In the genomic region with DNA sequence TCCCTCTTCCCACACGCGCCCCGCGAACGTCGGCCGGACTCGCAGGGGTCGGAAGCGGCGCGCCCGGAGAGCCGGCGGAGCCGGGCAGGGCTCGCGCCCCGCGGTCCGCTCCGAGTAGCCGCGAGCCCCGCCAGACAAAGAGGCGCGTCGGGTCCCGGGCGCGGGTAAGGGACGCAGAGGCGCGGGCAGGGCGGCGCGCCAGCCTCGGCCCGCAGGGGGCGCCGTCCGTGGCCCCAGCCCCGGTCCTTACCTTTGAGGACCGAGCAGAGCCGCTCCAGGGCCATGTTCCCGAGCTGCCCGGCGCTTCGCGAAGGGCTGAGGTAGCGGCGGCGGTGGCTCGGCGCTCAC, we compare ENCODE assay signal across 8 cellular contexts. TPM values are rescaled to one million over a fixed set of nuclear protein-coding genes. Genes with fewer than 3 reads are reported as not detected.
DNase-seq lines count a peak whose midpoint lies in the region; ATAC-seq and TF ChIP-seq lines count a peak whose summit lies in the region.

No MANE protein-coding gene starts in this region.

- no peaks in the 10 kb centered on the region for H4K20me1 ChIP-seq in PC-9 (ENCODE audit: insufficient read depth)

- CTCF ChIA-PET in PC-9 (lab: Charles Lee), result interaction anchor here (0.6 to 1.6 kb wide), 4 partner anchors 11 to 1021 kb away, joined by 3 to 10 read pairs (median 3); no protein-coding TSS in a partner anchor

- H2AFZ ChIP-seq in PC-9, result peak overlapping the region; percentile 79; the same call in 1 of the 2 replicates

- peaks cover 43% of the 10 kb centered on the region for H3K79me2 ChIP-seq in PC-9 (ENCODE audit: low read depth)

- intact Hi-C loops in PC-9 (cut with micrococcal nuclease; ENCODE audit: unreplicated experiment) (loop anchor here (1.0 to 5.0 kb wide), 7 partner anchors 107 to 1479 kb away; partner anchors contain the start of genes DNAJA2, ITFG1 and PHKB), thyroid gland (cut with DNase I) (loop anchor here (5.0 kb wide), 1 partner anchor 1014 kb away; the partner anchor contains the start of gene ABCC12)

- peak; percentile 57 for ATAC-seq in GM21423 (IDR thresholded peaks at IDR 0.05; ENCODE audit: unreplicated experiment)

- BruUV-seq in PC-9 (replicated peaks; lab: Mats Ljungman, UMichigan), result no TSS peak

- H3K36me3 ChIP-seq in PC-9 (ENCODE audit: low read depth), result no peaks in the 10 kb centered on the region
- no peaks in the 10 kb centered on the region for H3K36me3 ChIP-seq in thyroid gland

- peaks cover under 1% of the 10 kb centered on the region; the same call in 1 of the 2 replicates for H3F3A ChIP-seq in PC-9 (ENCODE audit: insufficient read depth, low read depth)

- H3K4me3 Mint-ChIP-seq in activated T-cell treated with anti-CD3 and anti-CD28 coated beads, Interleukin-2, amount 50 U/mL, for 24 hours, result peak overlapping the region; percentile 73
- H3K4me3 Mint-ChIP-seq in neural crest cell, result no peak overlapping the region

- peak; percentile 4 for DNase-seq in DMS153 (lab: John Stamatoyannopoulos, UW)
- peak; percentile 53 for DNase-seq in HS-27A (ENCODE audit: low read depth)
- DNase-seq in PC-9, result peak in 1 of 2 experiments; percentile 81
- peak; percentile 85 for DNase-seq in activated T-cell treated with anti-CD3 and anti-CD28 coated beads, Interleukin-2, amount 50 U/mL, for 24 hours
- DNase-seq in fibroblast of mammary gland (ENCODE audit: low read depth), result peak; percentile 56
- DNase-seq in neural crest cell (ENCODE audit: low read depth, low spot score), result peak; percentile 68
- DNase-seq in thyroid gland, result peak; percentile 59 to 67

- H3K4me1 ChIP-seq in PC-9 (replicated peaks; ENCODE audit: insufficient read depth) (peaks cover 13% of the 10 kb centered on the region), thyroid gland (no peaks in the 10 kb centered on the region)

- H3K27ac Mint-ChIP-seq in activated T-cell treated with anti-CD3 and anti-CD28 coated beads, Interleukin-2, amount 50 U/mL, for 24 hours, result no peak overlapping the region
- peak overlapping the region; percentile 64 for H3K27ac Mint-ChIP-seq in neural crest cell (ENCODE audit: unreplicated experiment)

- no peaks in the 10 kb centered on the region for H3K9me2 ChIP-seq in PC-9 (ENCODE audit: insufficient read depth)

- TF ChIP-seq CTCF in PC-9 (conservative IDR thresholded peaks at IDR 0.05) (no peak; the same call in 1 of the 2 replicates), fibroblast of mammary gland (conservative IDR thresholded peaks at IDR 0.05; ENCODE audit: control insufficient read depth, insufficient read depth, low read depth, low read length) (no peak), neural crest cell (conservative IDR thresholded peaks at IDR 0.05) (peak; percentile 89), thyroid gland (IDR thresholded peaks at IDR 0.05) (peak in 4 of 6 experiments; percentile 33 to 72 (median 54))

- H3K27ac ChIP-seq in PC-9 (no peak overlapping the region), thyroid gland (peak overlapping the region in 2 of 3 donors; percentile 11 to 56)

- H3K4me3 ChIP-seq in PC-9, result peak overlapping the region; percentile 75
- peak overlapping the region; percentile 63 for H3K4me3 ChIP-seq in fibroblast of mammary gland (ENCODE audit: control insufficient read depth, low read depth, low read length)
- peak overlapping the region; percentile 10 to 61 (median 49) for H3K4me3 ChIP-seq in thyroid gland (replicated peaks in 1 of 3)

- H3K27me3 Mint-ChIP-seq in activated T-cell treated with anti-CD3 and anti-CD28 coated beads, Interleukin-2, amount 50 U/mL, for 24 hours, result peaks cover 41% of the 10 kb centered on the region
- H3K27me3 Mint-ChIP-seq in neural crest cell (ENCODE audit: low read depth), result peaks cover 4% of the 10 kb centered on the region

- no peaks in the 10 kb centered on the region for H3K9me3 Mint-ChIP-seq in activated T-cell treated with anti-CD3 and anti-CD28 coated beads, Interleukin-2, amount 50 U/mL, for 24 hours
- no peaks in the 10 kb centered on the region for H3K9me3 Mint-ChIP-seq in neural crest cell

- no peaks in the 10 kb centered on the region for H3K27me3 ChIP-seq in PC-9 (ENCODE audit: insufficient read depth, low read depth)
- no peaks in the 10 kb centered on the region for H3K27me3 ChIP-seq in thyroid gland

- peaks cover 37% of the 10 kb centered on the region for H3K4me1 Mint-ChIP-seq in activated T-cell treated with anti-CD3 and anti-CD28 coated beads, Interleukin-2, amount 50 U/mL, for 24 hours (ENCODE audit: low read depth)
- H3K4me1 Mint-ChIP-seq in neural crest cell, result peaks cover 43% of the 10 kb centered on the region

- POLR2A ChIA-PET in PC-9 (lab: Charles Lee; ENCODE audit: unreplicated experiment), result interaction anchor here (0.6 kb wide), 1 partner anchor 302 kb away, joined by 3 read pairs; no protein-coding TSS in a partner anchor

- 0 to 2% methylated on average over 6 to 35 of the region's 55 CpGs for WGBS in thyroid gland, 2 donors

- H3K9me3 ChIP-seq in PC-9 (ENCODE audit: insufficient read depth, low read depth) (no peaks in the 10 kb centered on the region), thyroid gland (no peaks in the 10 kb centered on the region)

- H3K36me3 Mint-ChIP-seq in activated T-cell treated with anti-CD3 and anti-CD28 coated beads, Interleukin-2, amount 50 U/mL, for 24 hours (ENCODE audit: low read depth), result peaks cover 3% of the 10 kb centered on the region
- no peaks in the 10 kb centered on the region for H3K36me3 Mint-ChIP-seq in neural crest cell (ENCODE audit: low read depth)

- no peak for TF ChIP-seq POLR2A in thyroid gland (IDR thresholded peaks at IDR 0.05)

- H3K4me2 ChIP-seq in PC-9, result peak overlapping the region; percentile 92

RNA-seq across cellular contexts. Expression of gene NETO2, which starts 0.4 kb away (rescaled TPM):
- total RNA-seq in PC-9 (2021) (41.2 and 54.4 TPM in 2 replicates), neural crest cell (105 TPM in 2 replicates), thyroid gland (10 to 100 TPM in 1 of 4 donors, 1 to 10 TPM in 3; 5.4 to 10.1 (median 6.7) TPM)

Comparison
In these comparisons a context has a peak if more than half of its experiments do, and no peak if none do; other contexts are left out.
1. CTCF ChIP-seq: peak in neural crest cell (single experiment) and thyroid gland (4 of 6); none in PC-9 (single experiment) and fibroblast of mammary gland (single experiment).
2. Peak in every context shown above with its lines, with median percentiles within 50 percentile points of each other: H3K4me3 ChIP-seq.